21 cellular contexts compared by ENCODE assay signal in genomic region chr18:46050268-46050667, GRCh38. TPM values are rescaled to one million over a fixed set of nuclear protein-coding genes. Genes with fewer than 3 reads are reported as not detected.
DNase-seq lines count a peak whose midpoint lies in the region; ATAC-seq, FAIRE-seq and TF ChIP-seq lines count a peak whose summit lies in the region.
"Had no signal": no experiment of that assay in that cellular context is flagged by ENCODE, and none has a peak within 500 bp of the region (broad histone marks: within the 10 kb centered on the region; RNA-seq: fewer than 3 reads in every experiment).

No MANE protein-coding gene starts in this region.

- H3K36me3 ChIP-seq in H1 (ENCODE audit: control insufficient read depth in 2 of 4, insufficient read depth in 4 of 4, low read length in 3 of 4) (no peaks in the 10 kb centered on the region), trophoblast cell (ENCODE audit: control insufficient read depth in 1 of 2, insufficient read depth in 2 of 2, low read length in 2 of 2) (no peaks in the 10 kb centered on the region), MM.1S (replicated peaks; ENCODE audit: insufficient read depth, low read length) (no peaks in the 10 kb centered on the region)
- H3K36me3 ChIP-seq: BLaER1 treated with 17β-estradiol and CSF1 and Interleukin-3, amounts not matched to agents 10 nM and 100 nM had no signal

- 93% methylated on average over 5 of the region's 5 CpGs; no CpG with 5 or more reads in 1 of the 2 experiments for WGBS in H1 (ENCODE audit: extremely low coverage in 1 of 2, insufficient coverage in 1 of 2, insufficient read length in 1 of 2, insufficient replicate concordance in 2 of 2, low coverage in 1 of 2, low lambda C conversion rate in 2 of 2, missing lambda C conversion rate in 1 of 2), 2 experiments
- WGBS in trophoblast cell (ENCODE audit: extremely low coverage, insufficient coverage, insufficient read length) = no CpG with 5 or more reads among the region's 5 CpGs

- H2BK12ac ChIP-seq in H1 (ENCODE audit: low read depth, low read length) = no peak overlapping the region
- H2BK12ac ChIP-seq in trophoblast cell (ENCODE audit: low read length) = no peak overlapping the region

- H3K9me3 Mint-ChIP-seq in activated CD8-positive, alpha-beta memory T cell treated with anti-CD3 and anti-CD28 coated beads, Interleukin-2, amount 10 ng/mL, durations not matched to agents 7 days and 5 days (ENCODE audit: low read depth) = no peaks in the 10 kb centered on the region
- no peaks in the 10 kb centered on the region for H3K9me3 Mint-ChIP-seq in activated T-cell treated with anti-CD3 and anti-CD28 coated beads, Interleukin-2, amount 50 U/mL, for 72 hours
- H3K9me3 Mint-ChIP-seq: CD4-positive, alpha-beta T cell; CD8-positive, alpha-beta T cell had no signal

- H3K9ac ChIP-seq in H1 (replicated peaks in 1 of 4; ENCODE audit: extremely low read depth in 1 of 4, low read depth in 3 of 4, low read length in 3 of 4) (no peak overlapping the region), trophoblast cell (ENCODE audit: low read length) (no peak overlapping the region), MM.1S (ENCODE audit: low read length) (no peak overlapping the region)
- H3K9ac ChIP-seq: BLaER1 treated with 17β-estradiol and CSF1 and Interleukin-3, amounts not matched to agents 10 nM and 100 nM had no signal

- POLR2A ChIA-PET in H1 (lab: Charles Lee; ENCODE audit: partially characterized antibody) = interaction anchor here (0.9 kb wide), 1 partner anchor 9 kb away, joined by 3 read pairs; no protein-coding TSS in a partner anchor

- H3F3A ChIP-seq in MM.1S (ENCODE audit: insufficient read depth, low read length) = peaks cover 3% of the 10 kb centered on the region; the same call in 1 of the 2 replicates

- H4K8ac ChIP-seq in H1 (ENCODE audit: extremely low read depth, insufficient read depth, low read length) (no peak overlapping the region), trophoblast cell (ENCODE audit: low read depth, low read length) (no peak overlapping the region)

- no peaks in the 10 kb centered on the region for H4K20me1 ChIP-seq in H1 (replicated peaks in 1 of 2; ENCODE audit: control insufficient read depth in 1 of 2, insufficient read depth in 2 of 2, low read length in 2 of 2)
- no peaks in the 10 kb centered on the region for H4K20me1 ChIP-seq in MM.1S (ENCODE audit: insufficient read depth, low read length)
- H4K20me1 ChIP-seq: BLaER1 treated with 17β-estradiol and CSF1 and Interleukin-3, amounts not matched to agents 10 nM and 100 nM had no signal

- no peaks in the 10 kb centered on the region for H3K9me2 ChIP-seq in MM.1S (replicated peaks; ENCODE audit: insufficient read depth, low read length)

- CTCF ChIA-PET in activated CD8-positive, alpha-beta memory T cell treated with anti-CD3 and anti-CD28 coated beads, Interleukin-2, amount 10 ng/mL, durations not matched to agents 7 days and 5 days (lab: Charles Lee) = no interaction called here
- CTCF ChIA-PET in H1 (lab: Charles Lee; ENCODE audit: partially characterized antibody) = no interaction called here

- DNase-seq in activated CD8-positive, alpha-beta memory T cell treated with anti-CD3 and anti-CD28 coated beads for 24 hours = peak; percentile 24
- no peak for DNase-seq in activated CD8-positive, alpha-beta memory T cell treated with anti-CD3 and anti-CD28 coated beads, Interleukin-2, amount 10 ng/mL, durations not matched to agents 7 days and 5 days
- DNase-seq in H1 (ENCODE audit: low read depth in 1 of 2, low spot score in 2 of 2) (peak in 1 of 2 experiments; percentile 27), trophoblast cell (no peak), MM.1S (no peak)
- no peak for DNase-seq in activated T-cell treated with anti-CD3 and anti-CD28 coated beads, Interleukin-2, amount 50 U/mL, for 72 hours
- DNase-seq: AML-193; Caco-2; Calu3; CD4-positive, alpha-beta T cell; CD8-positive, alpha-beta T cell; DMS79 treated with DMSO at 0.1 percent for 48 hours; GF-D8 had no signal

- no peak for TF ChIP-seq EP300 in H1 (IDR thresholded peaks at IDR 0.05; ENCODE audit: borderline replicate concordance in 1 of 2, low read depth in 2 of 2, low read length in 2 of 2)

- H3K27me3 Mint-ChIP-seq in activated CD8-positive, alpha-beta memory T cell treated with anti-CD3 and anti-CD28 coated beads, Interleukin-2, amount 10 ng/mL, durations not matched to agents 7 days and 5 days = peaks cover 6% of the 10 kb centered on the region
- H3K27me3 Mint-ChIP-seq in activated T-cell treated with anti-CD3 and anti-CD28 coated beads, Interleukin-2, amount 50 U/mL, for 72 hours (ENCODE audit: low read depth) = no peaks in the 10 kb centered on the region
- H3K27me3 Mint-ChIP-seq: CD4-positive, alpha-beta T cell had no signal

- no peak overlapping the region for H2BK120ac ChIP-seq in H1 (replicated peaks; ENCODE audit: low read depth, low read length)
- no peak overlapping the region for H2BK120ac ChIP-seq in trophoblast cell (ENCODE audit: insufficient read depth, low read length, poor library complexity)

- H3K27ac ChIP-seq in H1 (ENCODE audit: low read depth, low read length) (no peak overlapping the region), trophoblast cell (ENCODE audit: low read depth, low read length) (no peak overlapping the region), MM.1S (ENCODE audit: low read length) (no peak overlapping the region)
- H3K27ac ChIP-seq: 22Rv1; A549; BLaER1 treated with 17β-estradiol and CSF1 and Interleukin-3, amounts not matched to agents 10 nM and 100 nM; C4-2B had no signal

- H4K12ac ChIP-seq in trophoblast cell (ENCODE audit: low read depth, low read length) = no peak overlapping the region

- H3K79me2 ChIP-seq in H1 (ENCODE audit: control insufficient read depth in 1 of 2, insufficient read depth in 2 of 2, low read length in 2 of 2) = no peaks in the 10 kb centered on the region
- peaks cover 2% of the 10 kb centered on the region for H3K79me2 ChIP-seq in trophoblast cell (ENCODE audit: control insufficient read depth, insufficient read depth, low read length, poor library complexity)
- no peaks in the 10 kb centered on the region for H3K79me2 ChIP-seq in MM.1S (ENCODE audit: low read length)

- H3K4me3 Mint-ChIP-seq in activated CD8-positive, alpha-beta memory T cell treated with anti-CD3 and anti-CD28 coated beads, Interleukin-2, amount 10 ng/mL, durations not matched to agents 7 days and 5 days = no peak overlapping the region
- no peak overlapping the region for H3K4me3 Mint-ChIP-seq in activated T-cell treated with anti-CD3 and anti-CD28 coated beads, Interleukin-2, amount 50 U/mL, for 72 hours
- H3K4me3 Mint-ChIP-seq: B cell; CD4-positive, alpha-beta T cell; CD8-positive, alpha-beta T cell had no signal

- H3K27me3 ChIP-seq in H1 (replicated peaks in 1 of 4; ENCODE audit: control insufficient read depth in 3 of 4, extremely low read depth in 1 of 4, insufficient read depth in 3 of 4, low read length in 3 of 4) = no peaks in the 10 kb centered on the region
- no peaks in the 10 kb centered on the region for H3K27me3 ChIP-seq in trophoblast cell (ENCODE audit: insufficient read depth, low read length)
- H3K27me3 ChIP-seq in MM.1S (replicated peaks; ENCODE audit: insufficient read depth, low read length) = no peaks in the 10 kb centered on the region
- H3K27me3 ChIP-seq: BLaER1 treated with 17β-estradiol and CSF1 and Interleukin-3, amounts not matched to agents 10 nM and 100 nM had no signal

- H4K91ac ChIP-seq in H1 (replicated peaks; ENCODE audit: insufficient read length, low read length) = no peak overlapping the region
- H4K91ac ChIP-seq in trophoblast cell (ENCODE audit: low read depth, low read length) = no peak overlapping the region

- H2BK15ac ChIP-seq in H1 (ENCODE audit: low read length) = no peak overlapping the region

- no peak overlapping the region for H3K4me3 ChIP-seq in H1 (ENCODE audit: extremely low read depth in 1 of 4, insufficient read depth in 2 of 4, low read depth in 3 of 4, low read length in 4 of 4)
- no peak overlapping the region for H3K4me3 ChIP-seq in trophoblast cell (ENCODE audit: low read depth, low read length)
- no peak overlapping the region for H3K4me3 ChIP-seq in MM.1S (ENCODE audit: low read length)
- H3K4me3 ChIP-seq: A549; BLaER1 treated with 17β-estradiol and CSF1 and Interleukin-3, amounts not matched to agents 10 nM and 100 nM had no signal

- H3K4me2 ChIP-seq in H1 (ENCODE audit: insufficient read depth in 1 of 2, low read depth in 2 of 2, low read length in 2 of 2) (no peak overlapping the region), trophoblast cell (ENCODE audit: low read length) (no peak overlapping the region), MM.1S (ENCODE audit: low read depth, low read length) (no peak overlapping the region)
- H3K4me2 ChIP-seq: A549; BLaER1 treated with 17β-estradiol and CSF1 and Interleukin-3, amounts not matched to agents 10 nM and 100 nM had no signal

- peaks cover 2% of the 10 kb centered on the region for H3K36me3 Mint-ChIP-seq in activated CD8-positive, alpha-beta memory T cell treated with anti-CD3 and anti-CD28 coated beads, Interleukin-2, amount 10 ng/mL, durations not matched to agents 7 days and 5 days
- peaks cover 0 to 1% of the 10 kb centered on the region in 2 donors for H3K36me3 Mint-ChIP-seq in activated T-cell treated with anti-CD3 and anti-CD28 coated beads, Interleukin-2, amount 50 U/mL, for 72 hours (ENCODE audit: insufficient read depth in 2 of 2)
- H3K36me3 Mint-ChIP-seq: CD8-positive, alpha-beta T cell had no signal

- H3K23ac ChIP-seq in H1 (ENCODE audit: insufficient read length) (no peak overlapping the region), trophoblast cell (ENCODE audit: low read length) (no peak overlapping the region)

- no peak for TF ChIP-seq RAD21 in H1 (IDR thresholded peaks at IDR 0.05 in 1 of 2, conservative IDR thresholded peaks at IDR 0.05 in 1 of 2; ENCODE audit: low read depth in 2 of 2, low read length in 2 of 2)

- no peaks in the 10 kb centered on the region for H3K23me2 ChIP-seq in H1 (ENCODE audit: low read depth, low read length)

- ATAC-seq in activated CD8-positive, alpha-beta memory T cell treated with anti-CD3 and anti-CD28 coated beads, Interleukin-2, amount 10 ng/mL, durations not matched to agents 7 days and 5 days = no peak
- ATAC-seq in activated T-cell treated with anti-CD3 and anti-CD28 coated beads, Interleukin-2, amount 50 U/mL, for 72 hours (replicated peaks in 1 of 2) = no peak
- ATAC-seq: A549; CD8-positive, alpha-beta T cell had no signal

- H3K9me3 ChIP-seq in H1 (ENCODE audit: insufficient read depth in 2 of 2, low read depth in 1 of 2, low read length in 1 of 2) (no peaks in the 10 kb centered on the region), trophoblast cell (ENCODE audit: insufficient read depth, low read depth, low read length) (no peaks in the 10 kb centered on the region), MM.1S (replicated peaks; ENCODE audit: insufficient read depth, low read length) (no peaks in the 10 kb centered on the region)
- H3K9me3 ChIP-seq: A549; BLaER1 treated with 17β-estradiol and CSF1 and Interleukin-3, amounts not matched to agents 10 nM and 100 nM; Caco-2 had no signal

- no peak overlapping the region for H3K14ac ChIP-seq in H1 (ENCODE audit: insufficient read length)
- no peak overlapping the region for H3K14ac ChIP-seq in trophoblast cell (ENCODE audit: low read length)

- no peak overlapping the region for H4K5ac ChIP-seq in H1 (ENCODE audit: insufficient read length, low read depth, low read length)

- no peak for TF ChIP-seq CTCF in H1 (IDR thresholded peaks at IDR 0.05; ENCODE audit: control extremely low read depth in 1 of 3, insufficient read depth in 1 of 3, low read depth in 1 of 3, low read length in 3 of 3)
- TF ChIP-seq CTCF in MM.1S (IDR thresholded peaks at IDR 0.05; ENCODE audit: low read length) = no peak

- no peak overlapping the region for H2BK20ac ChIP-seq in H1 (ENCODE audit: low read length)

- H2AFZ ChIP-seq in H1 (ENCODE audit: low read length) (no peak overlapping the region), trophoblast cell (ENCODE audit: insufficient read depth, low read length, poor library complexity) (no peak overlapping the region), MM.1S (ENCODE audit: low read length) (no peak overlapping the region)

- TF ChIP-seq POLR2A in H1 (IDR thresholded peaks at IDR 0.05; ENCODE audit: control extremely low read depth in 1 of 2, low read depth in 2 of 2, low read length in 2 of 2) = no peak

- no peak overlapping the region for H3K27ac Mint-ChIP-seq in activated CD8-positive, alpha-beta memory T cell treated with anti-CD3 and anti-CD28 coated beads, Interleukin-2, amount 10 ng/mL, durations not matched to agents 7 days and 5 days
- H3K27ac Mint-ChIP-seq in activated T-cell treated with anti-CD3 and anti-CD28 coated beads, Interleukin-2, amount 50 U/mL, for 72 hours = no peak overlapping the region
- H3K27ac Mint-ChIP-seq: B cell; CD4-positive, alpha-beta T cell; CD8-positive, alpha-beta T cell had no signal

- no peaks in the 10 kb centered on the region for H3K4me1 ChIP-seq in H1 (replicated peaks in 1 of 4; ENCODE audit: control insufficient read depth in 3 of 4, insufficient read depth in 4 of 4, low read length in 3 of 4)
- H3K4me1 ChIP-seq in trophoblast cell (ENCODE audit: control insufficient read depth in 1 of 2, insufficient read depth in 2 of 2, low read length in 2 of 2) = peaks cover 6 to 10% of the 10 kb centered on the region in 2 experiments
- peaks cover 9% of the 10 kb centered on the region for H3K4me1 ChIP-seq in MM.1S (ENCODE audit: low read length)
- H3K4me1 ChIP-seq: A549 had no signal

- H2AK5ac ChIP-seq in H1 (ENCODE audit: low read depth, low read length) = no peak overlapping the region
- no peak overlapping the region for H2AK5ac ChIP-seq in trophoblast cell (ENCODE audit: low read length)

- H3K4me1 Mint-ChIP-seq in activated CD8-positive, alpha-beta memory T cell treated with anti-CD3 and anti-CD28 coated beads, Interleukin-2, amount 10 ng/mL, durations not matched to agents 7 days and 5 days = peaks cover 18% of the 10 kb centered on the region
- H3K4me1 Mint-ChIP-seq in activated T-cell treated with anti-CD3 and anti-CD28 coated beads, Interleukin-2, amount 50 U/mL, for 72 hours (ENCODE audit: low read depth) = peaks cover 21% of the 10 kb centered on the region
- H3K4me1 Mint-ChIP-seq: B cell had no signal

- no peak for FAIRE-seq in H1 (lab: Jason Lieb, UNC)
- FAIRE-seq: A549, D721Med, GM12891, GM19239 had no signal

- no peaks in the 10 kb centered on the region for H3K79me1 ChIP-seq in H1 (ENCODE audit: low read depth, low read length)
- H3K79me1 ChIP-seq in trophoblast cell (ENCODE audit: low read length) = peaks cover 1% of the 10 kb centered on the region

- no peak overlapping the region for H3K4ac ChIP-seq in H1 (replicated peaks; ENCODE audit: insufficient read length, low read depth, low read length)
- peak overlapping the region; percentile 28 for H3K4ac ChIP-seq in trophoblast cell (ENCODE audit: low read depth, low read length)

- H3K56ac ChIP-seq in H1 (replicated peaks; ENCODE audit: insufficient read length, low read depth, low read length) = no peak overlapping the region

- H2BK5ac ChIP-seq in H1 (ENCODE audit: low read depth, low read length) (no peak overlapping the region), trophoblast cell (ENCODE audit: low read depth, low read length, poor library complexity) (no peak overlapping the region)

- no peak overlapping the region for H3K18ac ChIP-seq in H1 (ENCODE audit: extremely low read depth, low read length)
- H3K18ac ChIP-seq in trophoblast cell (ENCODE audit: low read length) = no peak overlapping the region

RNA-seq across cellular contexts. Expression of gene PSTPIP2, which starts 21.8 kb away (rescaled TPM):
- 10 to 100 TPM in 1 of 2 experiments, 1 to 10 TPM in 1; 4.1 to 16.1 TPM for total RNA-seq in activated CD8-positive, alpha-beta memory T cell treated with anti-CD3 and anti-CD28 coated beads, Interleukin-2, amount 10 ng/mL, durations not matched to agents 7 days and 5 days
- total RNA-seq in H1 (2021; fragmentation: NEBNext Ultra II Directional; extraction: Animal tissue kit (Norgen Biotek cat#: 25700)) = 2.4 and 2.7 TPM in 2 replicates
- polyA plus RNA-seq in H1 (2011; rRNA removed) = 0.93 and 1.8 TPM in 2 replicates
- polyA plus RNA-seq in H1 (2011; cell fraction: cytosol; rRNA removed) = 1.6 TPM
- polyA plus RNA-seq in H1 (2011; cell fraction: nucleus; rRNA removed) = 1.2 TPM
- polyA plus RNA-seq in H1 (2012, experiment 1 of 2) = 1.1 to 2.5 TPM (median 1.3 TPM) in 4 replicates
- 0.22 TPM for polyA plus RNA-seq in H1 (2012, experiment 2 of 2)
- 2.6 TPM for polyA plus RNA-seq in H1 (2013, experiment 1 of 2)
- 2.6 TPM for polyA plus RNA-seq in H1 (2013, experiment 2 of 2)
- 1.1 and 1.3 TPM in 2 replicates for polyA minus RNA-seq in H1 (2011; rRNA and poly(A)+ RNA removed)
- 3.2 TPM for polyA minus RNA-seq in H1 (2011; cell fraction: cytosol; rRNA and poly(A)+ RNA removed)
- 2.3 TPM for polyA minus RNA-seq in H1 (2011; cell fraction: nucleus; rRNA and poly(A)+ RNA removed)
- 54.5 and 57.4 TPM in 2 replicates for polyA plus RNA-seq in trophoblast cell (2013)
- total RNA-seq in activated T-cell treated with anti-CD3 and anti-CD28 coated beads, Interleukin-2, amount 50 U/mL, for 72 hours = 10 to 100 TPM; 26.6 to 30.1 TPM

RNA-seq across cellular contexts. Expression of gene ATP5F1A, which starts 47.8 kb away (rescaled TPM):
- total RNA-seq in activated CD8-positive, alpha-beta memory T cell treated with anti-CD3 and anti-CD28 coated beads, Interleukin-2, amount 10 ng/mL, durations not matched to agents 7 days and 5 days = 100 to 1,000 TPM; 341 to 485 TPM
- 669 and 685 TPM in 2 replicates for total RNA-seq in H1 (2021; fragmentation: NEBNext Ultra II Directional; extraction: Animal tissue kit (Norgen Biotek cat#: 25700))
- 796 and 970 TPM in 2 replicates for polyA plus RNA-seq in H1 (2011; rRNA removed)
- 1,314 TPM for polyA plus RNA-seq in H1 (2011; cell fraction: cytosol; rRNA removed)
- polyA plus RNA-seq in H1 (2011; cell fraction: nucleus; rRNA removed) = 497 TPM
- polyA plus RNA-seq in H1 (2012, experiment 1 of 2) = 617 to 814 TPM (median 732 TPM) in 4 replicates
- 128 TPM for polyA plus RNA-seq in H1 (2012, experiment 2 of 2)
- 353 TPM for polyA plus RNA-seq in H1 (2013, experiment 1 of 2)
- 337 TPM for polyA plus RNA-seq in H1 (2013, experiment 2 of 2)
- 1,058 and 1,152 TPM in 2 replicates for polyA minus RNA-seq in H1 (2011; rRNA and poly(A)+ RNA removed)
- polyA minus RNA-seq in H1 (2011; cell fraction: cytosol; rRNA and poly(A)+ RNA removed) = 466 TPM
- polyA minus RNA-seq in H1 (2011; cell fraction: nucleus; rRNA and poly(A)+ RNA removed) = 236 TPM
- 277 and 282 TPM in 2 replicates for polyA plus RNA-seq in trophoblast cell (2013)
- total RNA-seq in activated T-cell treated with anti-CD3 and anti-CD28 coated beads, Interleukin-2, amount 50 U/mL, for 72 hours = 100 to 1,000 TPM; 378 to 401 TPM

RNA-seq across cellular contexts. Expression of gene HAUS1, which starts 53.9 kb away (rescaled TPM):
- total RNA-seq in activated CD8-positive, alpha-beta memory T cell treated with anti-CD3 and anti-CD28 coated beads, Interleukin-2, amount 10 ng/mL, durations not matched to agents 7 days and 5 days = 10 to 100 TPM; 57.4 to 59.2 TPM
- 91.7 and 104 TPM in 2 replicates for total RNA-seq in H1 (2021; fragmentation: NEBNext Ultra II Directional; extraction: Animal tissue kit (Norgen Biotek cat#: 25700))
- polyA plus RNA-seq in H1 (2011; rRNA removed) = 44.2 and 104 TPM in 2 replicates
- polyA plus RNA-seq in H1 (2011; cell fraction: cytosol; rRNA removed) = 108 TPM
- polyA plus RNA-seq in H1 (2011; cell fraction: nucleus; rRNA removed) = 24.2 TPM
- 78.7 to 123 TPM (median 96.1 TPM) in 4 replicates for polyA plus RNA-seq in H1 (2012, experiment 1 of 2)
- 25.4 TPM for polyA plus RNA-seq in H1 (2012, experiment 2 of 2)
- polyA plus RNA-seq in H1 (2013, experiment 1 of 2) = 116 TPM
- polyA plus RNA-seq in H1 (2013, experiment 2 of 2) = 124 TPM
- 31.3 and 34.1 TPM in 2 replicates for polyA minus RNA-seq in H1 (2011; rRNA and poly(A)+ RNA removed)
- 36.3 TPM for polyA minus RNA-seq in H1 (2011; cell fraction: cytosol; rRNA and poly(A)+ RNA removed)
- 21.8 TPM for polyA minus RNA-seq in H1 (2011; cell fraction: nucleus; rRNA and poly(A)+ RNA removed)
- polyA plus RNA-seq in trophoblast cell (2013) = 59.0 and 63.5 TPM in 2 replicates
- 10 to 100 TPM; 42.0 to 43.4 TPM for total RNA-seq in activated T-cell treated with anti-CD3 and anti-CD28 coated beads, Interleukin-2, amount 50 U/mL, for 72 hours
